ENCODE assay signal across 9 cellular contexts in the genomic region with DNA sequence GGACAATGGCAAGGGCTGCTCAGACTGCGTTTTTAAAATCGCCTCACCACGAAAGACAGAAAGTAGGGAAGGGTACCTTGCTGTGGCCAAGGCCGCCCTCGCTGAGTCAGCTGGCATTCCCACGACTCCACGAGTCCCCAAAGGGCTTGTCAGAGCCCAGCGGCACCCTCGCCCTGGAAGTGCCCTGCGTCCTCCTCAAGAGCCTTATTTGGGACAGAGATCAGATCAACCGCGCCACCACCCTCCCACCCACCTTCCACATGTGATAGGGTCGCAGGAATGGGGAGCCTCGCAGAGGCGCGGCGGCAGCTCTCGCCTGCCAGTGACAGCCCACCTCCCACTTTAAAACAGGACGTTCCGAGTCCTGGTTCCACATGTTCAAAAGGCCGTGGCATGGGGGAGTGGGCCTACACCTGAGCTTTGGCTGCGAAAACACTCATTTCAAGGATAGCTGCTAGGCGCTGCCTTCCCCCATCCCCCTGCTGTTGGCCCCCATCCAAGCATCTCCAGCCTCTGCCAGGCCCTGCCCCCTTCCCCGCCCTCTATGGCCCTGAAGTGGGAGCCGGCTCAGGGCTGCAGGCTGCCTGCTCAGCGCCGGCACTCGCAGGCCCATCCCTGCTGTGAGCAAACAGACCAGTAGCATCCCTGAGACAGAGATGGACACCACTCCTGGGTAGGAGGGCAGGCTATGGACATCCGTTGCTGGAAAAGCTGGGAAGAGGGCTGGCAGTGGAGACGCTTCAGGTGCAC. TPM values are rescaled to one million over a fixed set of nuclear protein-coding genes. Genes with fewer than 3 reads are reported as not detected.
DNase-seq lines count a peak whose midpoint lies in the region; ATAC-seq lines count a peak whose summit lies in the region.
"Had no signal": no experiment of that assay in that cellular context is flagged by ENCODE, and none has a peak within 500 bp of the region (broad histone marks: within the 10 kb centered on the region; RNA-seq: fewer than 3 reads in every experiment).

No MANE protein-coding gene starts in this region.

- no peaks in the 10 kb centered on the region for H3K9me3 Mint-ChIP-seq in memory B cell

- in situ Hi-C loops in G401 (cut with HindIII; ENCODE audit: low sequenced_read_pairs): no loop called here

- peaks cover under 1% of the 10 kb centered on the region for H3K27me3 Mint-ChIP-seq in memory B cell

- H3K4me3 Mint-ChIP-seq in memory B cell: peak overlapping the region; percentile 79

- no peak overlapping the region for H3K27ac ChIP-seq in urinary bladder (ENCODE audit: low read depth)

- 24% methylated on average over 30 of the region's 30 CpGs for WGBS in urinary bladder

- H3K36me3 Mint-ChIP-seq in memory B cell: no peaks in the 10 kb centered on the region

- H3K4me1 ChIP-seq in urinary bladder (ENCODE audit: insufficient read depth): no peaks in the 10 kb centered on the region

- H3K27ac Mint-ChIP-seq in memory B cell: peak overlapping the region; percentile 45

- peaks cover 7% of the 10 kb centered on the region for H3K4me1 Mint-ChIP-seq in memory B cell

- ATAC-seq in memory B cell (ENCODE audit: low read depth) (no peak), HG03159 (IDR thresholded peaks at IDR 0.05; ENCODE audit: unreplicated experiment) (no peak), GM21619 (IDR thresholded peaks at IDR 0.05; ENCODE audit: unreplicated experiment) (no peak)

- no peaks in the 10 kb centered on the region for H3K36me3 ChIP-seq in urinary bladder (ENCODE audit: insufficient read depth)

- DNase-seq in G401 (ENCODE audit: low spot score) (peak; percentile 44), NCI-H345 (lab: John Stamatoyannopoulos, UW) (peak; percentile 82), cerebellum (ENCODE audit: low spot score) (peak; percentile 48), memory B cell (ENCODE audit: low spot score in 2 of 2) (no peak)
- no peak for DNase-seq in stimulated activated CD8-positive, alpha-beta memory T cell treated with anti-CD3 and anti-CD28 coated beads, Interleukin-4, amount 100 ng/mL, for 48 hours

- H3K4me3 ChIP-seq in urinary bladder (ENCODE audit: low read depth, low read length): peak overlapping the region; percentile 60

RNA-seq across cellular contexts. Expression of gene ARHGEF4, which starts 38.1 kb away (rescaled TPM):
- 0.10 TPM in 1 of 2 replicates, not detected in the other for total RNA-seq in G401 (2014; rRNA removed; shearing (Covaris generic))
- total RNA-seq in cerebellum (35.3 TPM), urinary bladder (7.0 TPM)
- polyA plus RNA-seq in urinary bladder: 18.2 TPM

RNA-seq across cellular contexts. Expression of gene AMER3, which starts 43.3 kb away (rescaled TPM):
- total RNA-seq in G401 (2014; rRNA removed; shearing (Covaris generic)): not detected in 2 replicates
- total RNA-seq in cerebellum (25.7 TPM), urinary bladder (0.42 TPM)
- 0.05 TPM for polyA plus RNA-seq in urinary bladder
- total RNA-seq: T-helper 1 cell treated with Interleukin-12 subunit alpha and Interleukin-12 subunit beta and Interleukin-4 antibody, amounts not matched to agents 30 ng/mL and 1 ng/mL, for 36 hours had no signal

Comparison
In these comparisons a context has a peak if more than half of its experiments do, and no peak if none do; other contexts are left out.
1. DNase-seq: peak in G401 (single experiment), NCI-H345 (single experiment) and cerebellum (single experiment); none in memory B cell (0 of 2) and stimulated activated CD8-positive, alpha-beta memory T cell treated with anti-CD3 and anti-CD28 coated beads, Interleukin-4, amount 100 ng/mL, for 48 hours (single experiment).
2. RNA of gene AMER3, which starts 43.3 kb away (total RNA-seq): 25.7 TPM in cerebellum (single experiment); 0.42 TPM in urinary bladder (single experiment) and not detected in G401; every median in the first group is over 10 times any median in the second.